23 cellular contexts compared by ENCODE assay signal in genomic region chr3:132174500-132174899, GRCh38.
"Had no signal": no experiment of that assay in that cellular context is flagged by ENCODE, and none has a peak within 500 bp of the region (broad histone marks: within the 10 kb centered on the region; RNA-seq: fewer than 3 reads in every experiment).

No MANE protein-coding gene starts in this region.

- H3K4me1 ChIP-seq: body of pancreas, heart right ventricle, suprapubic skin, transverse colon, uterus had no signal

- H3K27me3 ChIP-seq: body of pancreas, transverse colon, uterus had no signal

- H3K27me3 Mint-ChIP-seq: progenitor cell of endocrine pancreas had no signal

- H3K4me3 Mint-ChIP-seq: activated CD4-positive, alpha-beta T cell treated with anti-CD3 and anti-CD28 coated beads, Interleukin-2, amount 10 ng/mL, durations not matched to agents 7 days and 5 days; activated CD8-positive, alpha-beta T cell treated with anti-CD3 and anti-CD28 coated beads, Interleukin-2, amount 10 ng/mL, durations not matched to agents 7 days and 5 days; activated naive CD8-positive, alpha-beta T cell treated with anti-CD3 and anti-CD28 coated beads, Interleukin-2, amount 10 ng/mL, durations not matched to agents 7 days and 5 days; activated T-cell treated with anti-CD3 and anti-CD28 coated beads, Interleukin-2, amount 50 U/mL, for 24 hours; central memory CD8-positive, alpha-beta T cell; immature natural killer cell; naive B cell; neural crest cell; stimulated activated naive CD8-positive, alpha-beta T cell treated with anti-CD3 and anti-CD28 coated beads, Interleukin-15, Interleukin-2, amounts not matched to agents 100 ng/mL and 50 ng/mL, for 24 hours had no signal

- H3K4me3 ChIP-seq: body of pancreas, heart right ventricle, mucosa of descending colon, suprapubic skin, transverse colon, uterus had no signal

- H3K36me3 ChIP-seq: heart right ventricle, suprapubic skin, transverse colon, uterus had no signal

- ATAC-seq: activated CD4-positive, CD25-positive, alpha-beta regulatory T cell treated with anti-CD3 and anti-CD28 coated beads, Interleukin-2, amount 50 U/mL, for 24 hours; activated CD8-positive, alpha-beta T cell treated with anti-CD3 and anti-CD28 coated beads, Interleukin-2, amount 10 ng/mL, durations not matched to agents 7 days and 5 days; body of pancreas; heart right ventricle; mucosa of descending colon had no signal

- H3K9me3 ChIP-seq: body of pancreas, heart right ventricle, mucosa of descending colon, suprapubic skin, transverse colon, uterus had no signal

- H3K27ac ChIP-seq: body of pancreas, heart right ventricle, suprapubic skin, transverse colon, uterus had no signal

- H3K9me3 Mint-ChIP-seq: activated CD4-positive, alpha-beta T cell treated with anti-CD3 and anti-CD28 coated beads, Interleukin-2, amount 10 ng/mL, durations not matched to agents 7 days and 5 days; activated naive CD8-positive, alpha-beta T cell treated with anti-CD3 and anti-CD28 coated beads, Interleukin-2, amount 10 ng/mL, durations not matched to agents 7 days and 5 days; activated T-cell treated with anti-CD3 and anti-CD28 coated beads, Interleukin-2, amount 50 U/mL, for 24 hours; activated T-helper 2 cell treated with anti-CD3 and anti-CD28 coated beads, Interferon-gamma antibody, Interleukin-2, Interleukin-4, amounts not matched to agents 10 μg/mL and 5 μg/mL and 100 μg/mL, durations not matched to agents 14 hours and 24 hours and 36 hours; central memory CD8-positive, alpha-beta T cell; immature natural killer cell; naive B cell; neural crest cell; stimulated activated naive CD8-positive, alpha-beta T cell treated with anti-CD3 and anti-CD28 coated beads, Interleukin-15, Interleukin-2, amounts not matched to agents 100 ng/mL and 50 ng/mL, for 24 hours had no signal

- H3K27ac Mint-ChIP-seq: activated CD4-positive, alpha-beta T cell treated with anti-CD3 and anti-CD28 coated beads, Interleukin-2, amount 10 ng/mL, durations not matched to agents 7 days and 5 days; activated CD8-positive, alpha-beta T cell treated with anti-CD3 and anti-CD28 coated beads, Interleukin-2, amount 10 ng/mL, durations not matched to agents 7 days and 5 days; activated naive CD8-positive, alpha-beta T cell treated with anti-CD3 and anti-CD28 coated beads, Interleukin-2, amount 10 ng/mL, durations not matched to agents 7 days and 5 days; activated T-cell treated with anti-CD3 and anti-CD28 coated beads, Interleukin-2, amount 50 U/mL, for 24 hours; activated T-helper 2 cell treated with anti-CD3 and anti-CD28 coated beads, Interferon-gamma antibody, Interleukin-2, Interleukin-4, amounts not matched to agents 10 μg/mL and 5 μg/mL and 100 μg/mL, durations not matched to agents 14 hours and 24 hours and 36 hours; immature natural killer cell; naive B cell; stimulated activated naive CD8-positive, alpha-beta T cell treated with anti-CD3 and anti-CD28 coated beads, Interleukin-15, Interleukin-2, amounts not matched to agents 100 ng/mL and 50 ng/mL, for 24 hours had no signal

- DNase-seq: activated CD4-positive, alpha-beta T cell treated with anti-CD3 and anti-CD28 coated beads, Interleukin-2, amount 10 ng/mL, durations not matched to agents 7 days and 5 days; activated CD8-positive, alpha-beta T cell treated with anti-CD3 and anti-CD28 coated beads, Interleukin-2, amount 10 ng/mL, durations not matched to agents 7 days and 5 days; activated naive CD4-positive, alpha-beta T cell treated with Interleukin-2 at 50 U/mL for 16 hours; activated naive CD8-positive, alpha-beta T cell treated with anti-CD3 and anti-CD28 coated beads, Interleukin-2, amount 10 ng/mL, durations not matched to agents 7 days and 5 days; activated T-cell treated with anti-CD3 and anti-CD28 coated beads, Interleukin-2, amount 50 U/mL, for 24 hours; body of pancreas; cortex of kidney; effector CD4-positive, alpha-beta T cell; heart right ventricle; immature natural killer cell; mesenchymal stem cell; mucosa of descending colon; naive B cell; stimulated activated CD4-positive, alpha-beta T cell treated with anti-CD3 and anti-CD28 coated beads, Interleukin-2, amount 100 ng/mL, for 24 hours; transverse colon; uterus had no signal

- H3K36me3 Mint-ChIP-seq: activated naive CD8-positive, alpha-beta T cell treated with anti-CD3 and anti-CD28 coated beads, Interleukin-2, amount 10 ng/mL, durations not matched to agents 7 days and 5 days; immature natural killer cell; naive B cell had no signal

- H3K4me1 Mint-ChIP-seq: activated CD4-positive, alpha-beta T cell treated with anti-CD3 and anti-CD28 coated beads, Interleukin-2, amount 10 ng/mL, durations not matched to agents 7 days and 5 days; activated naive CD8-positive, alpha-beta T cell treated with anti-CD3 and anti-CD28 coated beads, Interleukin-2, amount 10 ng/mL, durations not matched to agents 7 days and 5 days; central memory CD8-positive, alpha-beta T cell; immature natural killer cell; naive B cell; neural crest cell had no signal
